Comparison of ENCODE assay signal across 10 cellular contexts in the genomic region with DNA sequence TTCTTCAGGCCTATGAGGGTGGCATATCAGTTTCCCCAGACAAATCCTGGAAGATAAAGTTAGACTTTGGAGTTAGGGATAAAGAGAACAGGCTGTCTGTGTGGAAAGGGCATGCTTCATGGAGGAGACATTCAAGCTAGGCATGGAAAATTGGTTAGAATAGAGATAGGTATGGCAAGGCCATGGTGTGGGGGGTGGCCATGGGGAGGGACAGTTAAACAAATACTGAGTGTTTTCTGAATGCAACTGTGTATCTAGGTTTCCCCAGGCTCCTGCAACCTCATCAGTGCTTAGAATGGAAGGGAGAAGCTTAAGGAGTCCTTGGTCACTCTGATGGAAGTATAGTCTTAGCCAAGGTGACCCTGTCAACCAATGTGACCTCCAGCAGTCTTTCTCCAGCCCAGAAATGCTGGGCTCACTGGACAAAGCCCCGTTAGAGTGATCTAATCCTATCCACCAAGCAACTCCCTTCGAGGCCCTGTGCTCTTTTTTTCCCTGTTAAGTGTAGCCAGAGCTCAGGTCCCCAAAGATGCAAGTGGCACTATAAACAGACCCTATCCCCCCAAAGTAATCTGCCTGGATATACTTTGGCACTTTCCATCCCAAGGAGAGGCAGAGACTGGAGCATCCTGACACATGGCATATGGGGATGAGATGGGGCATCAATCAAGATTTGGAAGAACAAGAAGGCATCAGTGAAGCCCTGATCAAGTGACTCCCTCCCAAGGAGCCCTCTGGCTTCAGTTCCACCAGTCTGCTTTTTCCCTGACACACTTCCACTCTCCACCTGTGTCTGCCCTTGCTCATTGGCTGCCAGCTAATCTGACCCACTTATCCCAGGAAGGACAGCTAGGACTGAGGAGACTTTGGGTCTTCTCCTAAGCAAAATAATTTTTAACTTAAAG. TPM values are rescaled to one million over a fixed set of nuclear protein-coding genes. Genes with fewer than 3 reads are reported as not detected.
DNase-seq lines count a peak whose midpoint lies in the region; ATAC-seq and TF ChIP-seq lines count a peak whose summit lies in the region.
"Had no signal": no experiment of that assay in that cellular context is flagged by ENCODE, and none has a peak within 500 bp of the region (broad histone marks: within the 10 kb centered on the region; RNA-seq: fewer than 3 reads in every experiment).

No MANE protein-coding gene starts in this region.

- intact Hi-C loops in PC-3 (cut with micrococcal nuclease) = no loop called here

- TSS peak; percentile 95 for BruUV-seq in PC-3 (replicated peaks; lab: Mats Ljungman, UMichigan)

- H3K9ac ChIP-seq in PC-3 (ENCODE audit: low read length) = peak overlapping the region; percentile 83
- H3K9ac ChIP-seq in skeletal muscle tissue (ENCODE audit: low read depth in 1 of 3, low read length in 3 of 3) = peak overlapping the region in 1 of 3 donors; percentile 23

- peaks cover 5% of the 10 kb centered on the region for H3F3A ChIP-seq in PC-3 (ENCODE audit: low read length, unreplicated experiment)

- POLR2A ChIA-PET in PC-3 (lab: Charles Lee; ENCODE audit: unreplicated experiment) = no interaction called here

- H3K4me2 ChIP-seq in PC-3 (ENCODE audit: low read length) = peak overlapping the region; percentile 76

- H3K4me1 ChIP-seq in PC-3 (ENCODE audit: insufficient read depth, low read length) = peaks cover 33% of the 10 kb centered on the region
- H3K4me1 ChIP-seq in skeletal muscle tissue (ENCODE audit: control insufficient read depth in 3 of 3, insufficient read depth in 3 of 3, low read length in 3 of 3) = peaks cover 5 to 26% (median 9%) of the 10 kb centered on the region in 3 donors

- no peaks in the 10 kb centered on the region for H4K20me1 ChIP-seq in PC-3 (ENCODE audit: low read length)

- no peak overlapping the region for H2AFZ ChIP-seq in PC-3 (ENCODE audit: low read length)

- peaks cover 22% of the 10 kb centered on the region for H3K79me2 ChIP-seq in PC-3 (ENCODE audit: low read length)

- no peaks in the 10 kb centered on the region for H3K36me3 ChIP-seq in PC-3 (ENCODE audit: low read depth, low read length)
- peaks cover 6 to 18% (median 17%) of the 10 kb centered on the region in 3 donors for H3K36me3 ChIP-seq in skeletal muscle tissue (ENCODE audit: control insufficient read depth in 3 of 3, insufficient read depth in 3 of 3, low read length in 3 of 3)

- H3K27ac ChIP-seq in PC-3 (ENCODE audit: low read length) (peak overlapping the region; percentile 94), coronary artery (peak overlapping the region in 1 of 2 donors; percentile 79), skeletal muscle tissue (ENCODE audit: low read depth, low read length) (peak overlapping the region; percentile 49)

- H3K9me3 ChIP-seq in PC-3 (ENCODE audit: low read length) = no peaks in the 10 kb centered on the region
- H3K9me3 ChIP-seq in skeletal muscle tissue (ENCODE audit: control insufficient read depth in 3 of 3, low read length in 3 of 3) = no peaks in the 10 kb centered on the region

- TF ChIP-seq CTCF in PC-3 (conservative IDR thresholded peaks at IDR 0.05; ENCODE audit: low read depth, low read length) (no peak), coronary artery (IDR thresholded peaks at IDR 0.05) (no peak)

- H3K9me2 ChIP-seq in PC-3 (replicated peaks; ENCODE audit: low read length) = no peaks in the 10 kb centered on the region

- CTCF ChIA-PET in PC-3 (lab: Charles Lee) = no interaction called here

- ATAC-seq in GM21786 (IDR thresholded peaks at IDR 0.05; ENCODE audit: unreplicated experiment) (peak; percentile 15), PC-3 (peak; percentile 9), HG03520 (IDR thresholded peaks at IDR 0.05; ENCODE audit: unreplicated experiment) (no peak), GM21360 (IDR thresholded peaks at IDR 0.05; ENCODE audit: unreplicated experiment) (no peak)

- H3K27me3 ChIP-seq in PC-3 (ENCODE audit: low read length) (no peaks in the 10 kb centered on the region), skeletal muscle tissue (ENCODE audit: control insufficient read depth in 3 of 3, insufficient read depth in 3 of 3, low read length in 3 of 3) (no peaks in the 10 kb centered on the region)

- H3K4me3 ChIP-seq in PC-3 (ENCODE audit: low read length) (peak overlapping the region; percentile 51), coronary artery (peak overlapping the region; percentile 51), skeletal muscle tissue (ENCODE audit: low read length in 3 of 3) (no peak overlapping the region)

- DNase-seq in PC-3 (no peak), coronary artery (ENCODE audit: low spot score) (no peak), SKM-1 (lab: John Stamatoyannopoulos, UW; ENCODE audit: unreplicated experiment) (no peak), midbrain (lab: John Stamatoyannopoulos, UW) (no peak)
- DNase-seq: NCI-H187 had no signal

RNA-seq across cellular contexts. Expression of gene PKM, which starts 5.6 kb away (rescaled TPM):
- total RNA-seq in PC-3 (2014; rRNA removed) (1,963 and 2,296 TPM in 2 replicates), skeletal muscle tissue (769 TPM)

RNA-seq across cellular contexts. Expression of gene PARP6, which starts 35.7 kb away (rescaled TPM):
- total RNA-seq in PC-3 (2014; rRNA removed) (not detected in 2 replicates), skeletal muscle tissue (13.0 TPM)

RNA-seq across cellular contexts. Expression of gene GRAMD2A, which starts 39.0 kb away (rescaled TPM):
- total RNA-seq in PC-3 (2014; rRNA removed) (0.07 TPM in 1 of 2 replicates, not detected in the other), skeletal muscle tissue (2.1 TPM)
- total RNA-seq: liver had no signal

Comparison
In these comparisons a context has a peak if more than half of its experiments do, and no peak if none do; other contexts are left out.
1. ATAC-seq: peak in GM21786 (single experiment) and PC-3 (single experiment); none in HG03520 (single experiment) and GM21360 (single experiment).
2. H3K4me3 ChIP-seq: peak in PC-3 (single experiment) and coronary artery (single experiment); none in skeletal muscle tissue (0 of 3).
3. RNA of gene PARP6, which starts 35.7 kb away (total RNA-seq): 13.0 TPM in skeletal muscle tissue (single experiment); not detected in PC-3; every median in the first group is over 10 times any median in the second.